Comparison of ENCODE assay signal across 17 cellular contexts in the genomic region with DNA sequence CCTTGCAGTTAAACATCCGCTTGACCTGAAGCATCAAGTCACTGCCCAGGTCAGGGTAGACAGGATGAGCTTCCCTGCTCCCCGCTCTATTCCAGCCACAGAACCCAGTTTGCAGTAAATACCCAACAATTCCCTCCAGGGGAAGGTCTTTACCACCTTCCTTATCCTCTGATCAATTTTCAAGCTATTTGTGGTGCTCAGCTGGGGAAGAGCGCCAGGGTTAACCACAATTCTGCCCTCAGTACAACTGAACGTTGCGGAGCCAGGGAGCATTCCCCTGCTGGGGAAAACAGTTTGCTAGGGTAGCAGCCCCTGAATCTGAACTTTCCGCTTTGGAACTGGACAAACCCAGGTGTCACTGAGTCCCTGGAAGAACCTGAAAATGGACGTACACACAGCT. TPM values are rescaled to one million over a fixed set of nuclear protein-coding genes. Genes with fewer than 3 reads are reported as not detected.
"Had no signal": no experiment of that assay in that cellular context is flagged by ENCODE, and none has a peak within 500 bp of the region (broad histone marks: within the 10 kb centered on the region; RNA-seq: fewer than 3 reads in every experiment).

No MANE protein-coding gene starts in this region.

- H3K36me3 ChIP-seq: brain microvascular endothelial cell, pancreas had no signal

- H3K9me3 ChIP-seq: pancreas, testis had no signal

- H3K4me1 Mint-ChIP-seq: activated naive CD8-positive, alpha-beta T cell treated with anti-CD3 and anti-CD28 coated beads, Interleukin-2, amount 10 ng/mL, durations not matched to agents 7 days and 5 days; naive thymus-derived CD4-positive, alpha-beta T cell had no signal

- H3K4me3 Mint-ChIP-seq: activated naive CD8-positive, alpha-beta T cell treated with anti-CD3 and anti-CD28 coated beads, Interleukin-2, amount 10 ng/mL, durations not matched to agents 7 days and 5 days; naive thymus-derived CD4-positive, alpha-beta T cell; stimulated activated naive CD8-positive, alpha-beta T cell treated with anti-CD3 and anti-CD28 coated beads, Interleukin-15, Interleukin-2, amounts not matched to agents 100 ng/mL and 50 ng/mL, for 24 hours had no signal

- H3K27ac ChIP-seq: brain microvascular endothelial cell, pancreas, testis had no signal

- H3K27ac Mint-ChIP-seq: activated naive CD8-positive, alpha-beta T cell treated with anti-CD3 and anti-CD28 coated beads, Interleukin-2, amount 10 ng/mL, durations not matched to agents 7 days and 5 days had no signal

- ATAC-seq: naive thymus-derived CD4-positive, alpha-beta T cell; pancreas had no signal

- H3K4me3 ChIP-seq: pancreas, testis had no signal

- FAIRE-seq: frontal cortex, pancreas, small intestine had no signal

- H3K36me3 Mint-ChIP-seq: activated naive CD8-positive, alpha-beta T cell treated with anti-CD3 and anti-CD28 coated beads, Interleukin-2, amount 10 ng/mL, durations not matched to agents 7 days and 5 days; naive thymus-derived CD4-positive, alpha-beta T cell had no signal

- H3K9me3 Mint-ChIP-seq: activated naive CD8-positive, alpha-beta T cell treated with anti-CD3 and anti-CD28 coated beads, Interleukin-2, amount 10 ng/mL, durations not matched to agents 7 days and 5 days; naive thymus-derived CD4-positive, alpha-beta T cell; stimulated activated naive CD8-positive, alpha-beta T cell treated with anti-CD3 and anti-CD28 coated beads, Interleukin-15, Interleukin-2, amounts not matched to agents 100 ng/mL and 50 ng/mL, for 24 hours had no signal

- H3K4me1 ChIP-seq: pancreas, testis had no signal

- DNase-seq: activated CD4-positive, alpha-beta T cell treated with anti-CD3 and anti-CD28 coated beads, Interleukin-2, amount 50 U/mL, for 1 hour; activated CD8-positive, alpha-beta memory T cell treated with anti-CD3 and anti-CD28 coated beads for 24 hours; activated naive CD4-positive, alpha-beta T cell; activated naive CD8-positive, alpha-beta T cell treated with anti-CD3 and anti-CD28 coated beads, Interleukin-2, amount 10 ng/mL, durations not matched to agents 7 days and 5 days; brain microvascular endothelial cell; cerebellar nuclear complex; effector memory CD4-positive, alpha-beta T cell; islet precursor cell; mammary epithelial cell; naive thymus-derived CD4-positive, alpha-beta T cell; pancreas; small intestine; stimulated activated CD4-positive, alpha-beta T cell treated with anti-CD3 and anti-CD28 coated beads, Interleukin-4, amount 100 ng/mL, for 24 hours; T-helper 2 cell; testis had no signal

- H3K27me3 ChIP-seq: brain microvascular endothelial cell, pancreas, testis had no signal

RNA-seq across cellular contexts. Expression of a gene that starts 28.5 kb away (rescaled TPM):
- total RNA-seq: activated naive CD8-positive, alpha-beta T cell treated with anti-CD3 and anti-CD28 coated beads, Interleukin-2, amount 10 ng/mL, durations not matched to agents 7 days and 5 days; mammary epithelial cell had no signal
- polyA plus RNA-seq: naive thymus-derived CD4-positive, alpha-beta T cell had no signal
